Comparison of ENCODE assay signal across 18 cellular contexts in the genomic region with DNA sequence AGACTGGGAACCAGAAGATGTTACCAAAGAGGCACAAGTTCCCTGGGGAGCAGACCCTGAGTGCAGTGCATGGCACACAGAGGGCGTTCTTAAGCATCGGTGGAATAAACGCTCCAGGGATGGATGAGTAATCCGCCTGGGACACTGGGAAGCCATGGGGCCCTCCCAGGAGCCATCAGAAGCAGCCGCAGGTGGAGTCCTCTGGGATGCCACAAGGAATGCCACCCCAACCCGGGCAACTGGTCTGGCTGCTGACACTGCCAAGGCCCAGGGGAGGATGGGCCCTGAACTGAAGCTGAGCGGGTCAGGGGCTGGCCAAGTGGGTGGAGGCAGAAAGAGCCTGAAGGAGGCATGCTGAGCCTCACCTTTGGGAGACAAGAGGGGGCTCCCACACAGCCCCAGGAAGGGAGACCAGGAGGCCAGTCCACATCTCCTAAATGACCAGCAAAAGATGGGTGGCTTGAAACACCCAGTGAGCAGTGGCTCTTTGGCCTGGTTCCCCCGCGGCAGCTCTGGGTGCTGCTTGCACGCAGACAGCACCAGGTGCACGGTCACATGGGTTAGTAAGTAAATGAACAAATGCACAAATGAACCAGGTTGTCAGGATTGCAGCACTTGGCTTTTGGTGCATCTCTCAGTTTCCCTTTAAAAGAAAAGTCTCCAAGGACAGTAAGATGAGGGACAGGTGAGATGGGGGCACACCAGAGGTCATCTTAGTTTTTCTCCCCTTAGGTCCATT.
DNase-seq lines count a peak whose midpoint lies in the region; ATAC-seq and TF ChIP-seq lines count a peak whose summit lies in the region.
"Had no signal": no experiment of that assay in that cellular context is flagged by ENCODE, and none has a peak within 500 bp of the region (broad histone marks: within the 10 kb centered on the region; RNA-seq: fewer than 3 reads in every experiment).

No MANE protein-coding gene starts in this region.

- H3K9me3 Mint-ChIP-seq in Calu3 (ENCODE audit: low read depth, unreplicated experiment), result no peaks in the 10 kb centered on the region
- H3K9me3 Mint-ChIP-seq: activated naive CD4-positive, alpha-beta T cell treated with anti-CD3 and anti-CD28 coated beads for 36 hours; CD8-positive, alpha-beta memory T cell; stimulated activated naive CD8-positive, alpha-beta T cell treated with anti-CD3 and anti-CD28 coated beads, Interleukin-15, amount 100 ng/mL, for 72 hours had no signal

- no peak overlapping the region for H3K27ac Mint-ChIP-seq in Calu3 (ENCODE audit: unreplicated experiment)
- H3K27ac Mint-ChIP-seq: activated naive CD4-positive, alpha-beta T cell treated with anti-CD3 and anti-CD28 coated beads for 36 hours had no signal

- BruUV-seq in Calu3 (replicated peaks; lab: Mats Ljungman, UMichigan), result no TSS peak

- no peaks in the 10 kb centered on the region for H3K79me2 ChIP-seq in Karpas-422 (ENCODE audit: low read length)

- H3K4me3 ChIP-seq in Karpas-422 (ENCODE audit: low read length), result peak overlapping the region; percentile 45
- H3K4me3 ChIP-seq: ascending aorta, heart right ventricle, lung, right lobe of liver had no signal

- CTCF ChIA-PET in Calu3 (lab: Charles Lee), result no interaction called here

- no peaks in the 10 kb centered on the region for H3K9me3 ChIP-seq in Karpas-422 (ENCODE audit: low read length)
- H3K9me3 ChIP-seq: ascending aorta, heart right ventricle, right lobe of liver had no signal

- peak overlapping the region; percentile 50 for H3K9ac ChIP-seq in Karpas-422 (ENCODE audit: low read length)

- no peaks in the 10 kb centered on the region for H3K36me3 Mint-ChIP-seq in Calu3 (ENCODE audit: insufficient read depth, unreplicated experiment)
- H3K36me3 Mint-ChIP-seq: CD8-positive, alpha-beta memory T cell had no signal

- peak overlapping the region; percentile 62 for H3K4me2 ChIP-seq in Karpas-422 (ENCODE audit: low read depth, low read length, poor library complexity, severe bottlenecking)

- H3K27ac ChIP-seq in Karpas-422 (ENCODE audit: low read length) (peak overlapping the region; percentile 25; the same call in 1 of the 2 replicates), foreskin keratinocyte (no peak overlapping the region)
- H3K27ac ChIP-seq: ascending aorta, heart right ventricle, right lobe of liver had no signal

- peak; percentile 52 for ATAC-seq in foreskin keratinocyte
- ATAC-seq: heart right ventricle; stimulated activated naive CD8-positive, alpha-beta T cell treated with anti-CD3 and anti-CD28 coated beads, Interleukin-15, amount 100 ng/mL, for 72 hours had no signal

- H3K36me3 ChIP-seq in Karpas-422 (ENCODE audit: insufficient read depth, low read length), result no peaks in the 10 kb centered on the region
- H3K36me3 ChIP-seq: ascending aorta, heart right ventricle, right lobe of liver had no signal

- H3K27me3 ChIP-seq in Karpas-422 (ENCODE audit: low read length), result no peaks in the 10 kb centered on the region
- H3K27me3 ChIP-seq in foreskin keratinocyte, result peaks cover 19% of the 10 kb centered on the region
- H3K27me3 ChIP-seq: ascending aorta, heart right ventricle, right lobe of liver had no signal

- no peak overlapping the region for H2AFZ ChIP-seq in Karpas-422 (ENCODE audit: low read length)

- H3K4me3 Mint-ChIP-seq in Calu3 (ENCODE audit: low read depth, unreplicated experiment), result no peak overlapping the region
- H3K4me3 Mint-ChIP-seq: activated naive CD4-positive, alpha-beta T cell treated with anti-CD3 and anti-CD28 coated beads for 36 hours; CD8-positive, alpha-beta memory T cell; stimulated activated naive CD8-positive, alpha-beta T cell treated with anti-CD3 and anti-CD28 coated beads, Interleukin-15, amount 100 ng/mL, for 72 hours had no signal

- peaks cover 33% of the 10 kb centered on the region for H3K27me3 Mint-ChIP-seq in Calu3 (ENCODE audit: unreplicated experiment)
- H3K27me3 Mint-ChIP-seq: stimulated activated naive CD8-positive, alpha-beta T cell treated with anti-CD3 and anti-CD28 coated beads, Interleukin-15, amount 100 ng/mL, for 72 hours had no signal

- H4K20me1 ChIP-seq in Karpas-422 (ENCODE audit: insufficient read depth, low read depth, low read length), result no peaks in the 10 kb centered on the region

- intact Hi-C loops in Calu3 (cut with micrococcal nuclease; ENCODE audit: unreplicated experiment), result no loop called here

- peaks cover 17% of the 10 kb centered on the region for H3K4me1 Mint-ChIP-seq in Calu3 (ENCODE audit: low read depth, unreplicated experiment)
- H3K4me1 Mint-ChIP-seq: CD8-positive, alpha-beta memory T cell; stimulated activated naive CD8-positive, alpha-beta T cell treated with anti-CD3 and anti-CD28 coated beads, Interleukin-15, amount 100 ng/mL, for 72 hours had no signal

- H3K4me1 ChIP-seq in Karpas-422 (ENCODE audit: low read length), result peaks cover 70% of the 10 kb centered on the region
- no peaks in the 10 kb centered on the region for H3K4me1 ChIP-seq in foreskin keratinocyte
- H3K4me1 ChIP-seq: ascending aorta, right lobe of liver had no signal

- no peaks in the 10 kb centered on the region for H3K9me2 ChIP-seq in Karpas-422 (replicated peaks; ENCODE audit: insufficient read depth, low read length)

- DNase-seq in Calu3 (peak; percentile 20), Karpas-422 (peak; percentile 66), RPMI7951 (ENCODE audit: low read depth) (peak; percentile 81), foreskin keratinocyte (no peak), HPDE6-E6E7 (ENCODE audit: extremely low spot score) (no peak), UCSD-AML1 (lab: John Stamatoyannopoulos, UW; ENCODE audit: unreplicated experiment) (no peak), hypothalamus (lab: John Stamatoyannopoulos, UW) (no peak), hepatic stellate cell (ENCODE audit: low spot score) (no peak)
- DNase-seq: activated naive CD4-positive, alpha-beta T cell treated with anti-CD3 and anti-CD28 coated beads for 36 hours; CD8-positive, alpha-beta memory T cell; effector CD8-positive, alpha-beta T cell; heart right ventricle; NCI-H1105 treated with DMSO at 0.1 percent for 48 hours; stimulated activated CD4-positive, alpha-beta T cell treated with anti-CD3 and anti-CD28 coated beads, Interleukin-1b, Interleukin-23, amount 100 ng/mL, for 48 hours; stimulated activated naive CD8-positive, alpha-beta T cell treated with anti-CD3 and anti-CD28 coated beads, Interleukin-15, amount 100 ng/mL, for 72 hours had no signal

- TF ChIP-seq CTCF in Calu3 (IDR thresholded peaks at IDR 0.05; ENCODE audit: unreplicated experiment), result no peak
- TF ChIP-seq CTCF in foreskin keratinocyte (conservative IDR thresholded peaks at IDR 0.05), result peak; percentile 24

Comparison
In these comparisons a context has a peak if more than half of its experiments do, and no peak if none do; other contexts are left out.
1. DNase-seq: peak in Calu3 (single experiment), Karpas-422 (single experiment) and RPMI7951 (single experiment); none in foreskin keratinocyte (0 of 2), HPDE6-E6E7 (single experiment), UCSD-AML1 (single experiment), hypothalamus (0 of 51) and hepatic stellate cell (single experiment).